Comparison of ENCODE assay signal across 8 cellular contexts in genomic region chr11:117843666-117844484, GRCh38. TPM values are rescaled to one million over a fixed set of nuclear protein-coding genes. Genes with fewer than 3 reads are reported as not detected.
A peak's percentile ranks its signal among the peaks of the same experiment; 100 is the strongest.
DNase-seq lines count a peak whose midpoint lies in the region; ATAC-seq and TF ChIP-seq lines count a peak whose summit lies in the region.

No MANE protein-coding gene starts in this region.

- H3K36me3 Mint-ChIP-seq in activated naive CD4-positive, alpha-beta T cell treated with anti-CD3 and anti-CD28 coated beads, Interleukin-2, amount 10 ng/mL, durations not matched to agents 7 days and 5 days, result no peaks in the 10 kb centered on the region

- H3K27ac ChIP-seq in upper lobe of right lung, result no peak overlapping the region

- H3K4me3 Mint-ChIP-seq in activated naive CD4-positive, alpha-beta T cell treated with anti-CD3 and anti-CD28 coated beads, Interleukin-2, amount 10 ng/mL, durations not matched to agents 7 days and 5 days, result no peak overlapping the region

- in situ Hi-C loops in KBM-7 (cut with MboI; ENCODE audit: low pct_unique_long_range_greater_than_20kb, low sequenced_read_pairs), result loop anchor here (25.0 kb wide), 1 partner anchor 218 kb away; no protein-coding TSS in a partner anchor

- DNase-seq in DMS53 (lab: John Stamatoyannopoulos, UW) (peak; percentile 80), KBM-7 (peak; percentile 72), glomerular visceral epithelial cell (ENCODE audit: extremely low spot score) (peak; percentile 60), pons (ENCODE audit: low spot score) (peak; percentile 61), upper lobe of right lung (peak; percentile 89)
- peak; percentile 87 for DNase-seq in activated naive CD4-positive, alpha-beta T cell treated with anti-CD3 and anti-CD28 coated beads, Interleukin-2, amount 10 ng/mL, durations not matched to agents 7 days and 5 days

- TF ChIP-seq CTCF in upper lobe of right lung (IDR thresholded peaks at IDR 0.05), result peak; percentile 100

- CTCF ChIA-PET in activated naive CD4-positive, alpha-beta T cell treated with anti-CD3 and anti-CD28 coated beads, Interleukin-2, amount 10 ng/mL, durations not matched to agents 7 days and 5 days (lab: Charles Lee), result interaction anchor here (0.6 to 5.8 kb wide), 23 partner anchors 9 to 328 kb away, joined by 3 to 149 read pairs (median 4); partner anchors contain the start of gene TMPRSS13

- H3K27me3 Mint-ChIP-seq in activated naive CD4-positive, alpha-beta T cell treated with anti-CD3 and anti-CD28 coated beads, Interleukin-2, amount 10 ng/mL, durations not matched to agents 7 days and 5 days, result peaks cover 23% of the 10 kb centered on the region

- peaks cover 6% of the 10 kb centered on the region for H3K4me1 ChIP-seq in upper lobe of right lung

- H3K27me3 ChIP-seq in upper lobe of right lung, result no peaks in the 10 kb centered on the region

- H3K27ac Mint-ChIP-seq in activated naive CD4-positive, alpha-beta T cell treated with anti-CD3 and anti-CD28 coated beads, Interleukin-2, amount 10 ng/mL, durations not matched to agents 7 days and 5 days, result no peak overlapping the region

- no peaks in the 10 kb centered on the region for H3K9me3 Mint-ChIP-seq in activated naive CD4-positive, alpha-beta T cell treated with anti-CD3 and anti-CD28 coated beads, Interleukin-2, amount 10 ng/mL, durations not matched to agents 7 days and 5 days

- H3K4me1 Mint-ChIP-seq in activated naive CD4-positive, alpha-beta T cell treated with anti-CD3 and anti-CD28 coated beads, Interleukin-2, amount 10 ng/mL, durations not matched to agents 7 days and 5 days, result no peaks in the 10 kb centered on the region

- ATAC-seq in SK-N-SH treated with all-trans-retinoic acid at 6 μM for 48 hours (peak; percentile 94), upper lobe of right lung (peak; percentile 85), GM21528 (IDR thresholded peaks at IDR 0.05; ENCODE audit: low FRiP score, unreplicated experiment) (no peak)

- H3K4me3 ChIP-seq in upper lobe of right lung, result no peak overlapping the region

- intact Hi-C loops in upper lobe of right lung (cut with DNase I), result loop anchor here (5.0 kb wide), 1 partner anchor 103 kb away; no protein-coding TSS in a partner anchor

- no peaks in the 10 kb centered on the region for H3K36me3 ChIP-seq in upper lobe of right lung

- H3K9me3 ChIP-seq in upper lobe of right lung, result no peaks in the 10 kb centered on the region

TF ChIP-seq in SK-N-SH treated with all-trans-retinoic acid at 6 μM for 48 hours, 23 proteins besides CTCF, POLR2A, EP300 and RAD21:
- TF ChIP-seq PATZ1 (CRISPR knock-in tag; IDR thresholded peaks at IDR 0.05; ENCODE audit: borderline replicate concordance) (no peak), ESRRG (CRISPR knock-in tag; IDR thresholded peaks at IDR 0.05) (no peak), TCF4 (CRISPR knock-in tag; IDR thresholded peaks at IDR 0.05; ENCODE audit: borderline replicate concordance) (no peak)

RNA-seq across cellular contexts. Expression of gene FXYD2, which starts 19.3 kb away (rescaled TPM):
- 3.6 TPM for total RNA-seq in upper lobe of right lung

RNA-seq across cellular contexts. Expression of gene FXYD6, which starts 32.6 kb away (rescaled TPM):
- total RNA-seq in upper lobe of right lung, result 59.0 TPM

RNA-seq across cellular contexts. Expression of gene DSCAML1, which starts 46.9 kb away (rescaled TPM):
- 1.3 TPM for total RNA-seq in upper lobe of right lung
